Comparison of ENCODE assay signal across 8 cellular contexts in the genomic region with DNA sequence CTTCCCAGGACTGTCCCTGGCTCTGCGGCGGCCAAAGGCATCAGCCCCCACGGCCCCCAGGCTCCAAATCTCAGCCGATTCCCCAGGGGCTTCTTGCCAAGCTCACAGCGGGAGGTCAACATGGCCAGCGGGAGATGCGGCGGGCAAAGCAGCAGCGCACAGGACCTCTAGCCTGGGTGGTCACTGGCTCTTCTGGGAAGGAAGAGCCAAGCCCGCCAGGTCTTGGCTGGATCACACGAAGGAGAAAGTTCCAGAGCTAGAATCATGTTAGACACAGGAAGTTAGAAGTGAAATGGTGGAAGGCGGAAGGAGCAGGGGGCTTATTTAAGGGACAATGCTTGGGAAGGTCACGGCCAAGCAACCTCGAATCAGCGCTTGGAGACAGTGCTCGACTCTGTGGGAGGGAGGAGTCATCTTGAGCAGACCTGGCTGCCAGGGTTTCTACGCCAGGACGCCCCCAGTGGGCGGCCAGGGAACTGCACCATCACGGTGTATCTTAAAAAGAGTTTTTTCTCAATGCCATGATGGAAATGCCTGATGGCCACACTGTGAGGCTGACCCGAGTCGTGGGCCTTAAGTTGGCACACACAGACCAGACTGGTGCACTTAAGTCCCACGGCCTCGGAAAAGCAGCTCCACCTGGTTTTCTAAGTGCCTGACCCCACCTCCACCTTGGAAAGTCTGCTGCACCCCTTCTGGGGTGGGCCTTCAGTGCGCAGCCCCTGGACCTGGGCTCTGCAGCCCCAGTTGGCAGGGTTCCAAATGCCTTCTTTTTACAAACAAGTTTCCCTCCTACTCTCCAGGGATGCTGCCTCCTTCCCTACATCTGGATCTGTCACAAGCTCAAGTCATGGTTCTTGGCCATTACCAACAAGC. TPM values are rescaled to one million over a fixed set of nuclear protein-coding genes. Genes with fewer than 3 reads are reported as not detected.
DNase-seq lines count a peak whose midpoint lies in the region; ATAC-seq and TF ChIP-seq lines count a peak whose summit lies in the region.

No MANE protein-coding gene starts in this region.

- ATAC-seq in GM18868 (IDR thresholded peaks at IDR 0.05; ENCODE audit: unreplicated experiment), result no peak

- 34 to 45% methylated on average over 11 to 19 of the region's 25 CpGs for WGBS in esophagus squamous epithelium, 2 donors

- H3K9me2 ChIP-seq in OCI-LY7 (ENCODE audit: insufficient read depth, low read length), result no peaks in the 10 kb centered on the region

- H3K36me3 ChIP-seq in HAP-1 (replicated peaks) (peaks cover 25% of the 10 kb centered on the region), OCI-LY7 (ENCODE audit: insufficient read depth, low read length) (peaks cover 11% of the 10 kb centered on the region; the same call in 1 of the 2 replicates), esophagus squamous epithelium (peaks cover 15 to 85% (median 27%) of the 10 kb centered on the region in 3 donors)

- H3K36me3 Mint-ChIP-seq in nephron (ENCODE audit: low read depth), result peaks cover 21% of the 10 kb centered on the region

- DNase-seq in AML-193 (lab: John Stamatoyannopoulos, UW), result peak; percentile 35 to 44
- peak; percentile 65 to 90 for DNase-seq in HAP-1 (ENCODE audit: low spot score in 2 of 2)
- peak; percentile 75 for DNase-seq in OCI-LY7 (ENCODE audit: low spot score)
- DNase-seq in activated T-cell treated with anti-CD3 and anti-CD28 coated beads, Interleukin-2, amount 50 U/mL, for 1 hour, result peak; percentile 82
- no peak for DNase-seq in esophagus squamous epithelium (lab: John Stamatoyannopoulos, UW)
- DNase-seq in stimulated activated naive CD4-positive, alpha-beta T cell (lab: John Stamatoyannopoulos, UW), result peak; percentile 41 to 73 (median 66)

- POLR2A ChIA-PET in OCI-LY7 (lab: Charles Lee), result no interaction called here

- no peaks in the 10 kb centered on the region for H3K79me2 ChIP-seq in OCI-LY7 (ENCODE audit: insufficient read depth, low read depth, low read length)

- H3K4me2 ChIP-seq in OCI-LY7 (ENCODE audit: low read length), result no peak overlapping the region

- in situ Hi-C loops in HAP-1 (cut with MboI; ENCODE audit: low sequenced_read_pairs), result loop anchor here (5.0 kb wide), 1 partner anchor 311 kb away; no protein-coding TSS in a partner anchor

- intact Hi-C loops in OCI-LY7 (cut with micrococcal nuclease; ENCODE audit: unreplicated experiment) (loop anchor here (1.0 kb wide), 1 partner anchor 26 kb away; no protein-coding TSS in a partner anchor), esophagus squamous epithelium (cut with DNase I) (loop anchor here (5.0 kb wide), 1 partner anchor 316 kb away; no protein-coding TSS in a partner anchor)

- H3K9me3 ChIP-seq in HAP-1, result no peaks in the 10 kb centered on the region
- H3K9me3 ChIP-seq in OCI-LY7 (ENCODE audit: low read length), result no peaks in the 10 kb centered on the region
- no peaks in the 10 kb centered on the region for H3K9me3 ChIP-seq in esophagus squamous epithelium

- no peak overlapping the region for H2AFZ ChIP-seq in OCI-LY7 (ENCODE audit: low read length)

- BruUV-seq in OCI-LY7 (replicated peaks; lab: Mats Ljungman, UMichigan), result no TSS peak

- peaks cover 6% of the 10 kb centered on the region for H3K4me1 Mint-ChIP-seq in nephron

- H3K27me3 Mint-ChIP-seq in nephron (ENCODE audit: low read depth), result no peaks in the 10 kb centered on the region

- H3K4me3 Mint-ChIP-seq in nephron, result no peak overlapping the region

- CTCF ChIA-PET in OCI-LY7 (lab: Charles Lee; ENCODE audit: unreplicated experiment), result interaction anchor here (0.6 kb wide), 2 partner anchors 24 to 342 kb away, joined by 4 read pairs; no protein-coding TSS in a partner anchor

- peak overlapping the region; percentile 36 to 88 (median 37) for H3K27ac Mint-ChIP-seq in nephron

- no peak overlapping the region for H3K27ac ChIP-seq in OCI-LY7 (ENCODE audit: low read depth, low read length, poor library complexity, severe bottlenecking)
- peak overlapping the region in 3 of 4 donors; percentile 45 to 53 (median 45) for H3K27ac ChIP-seq in esophagus squamous epithelium

- no peaks in the 10 kb centered on the region for H3K9me3 Mint-ChIP-seq in nephron

- H3K4me3 ChIP-seq in HAP-1 (no peak overlapping the region), OCI-LY7 (ENCODE audit: low read depth, low read length, poor library complexity, severe bottlenecking) (no peak overlapping the region), esophagus squamous epithelium (no peak overlapping the region)

- no peaks in the 10 kb centered on the region for H3K4me1 ChIP-seq in HAP-1
- H3K4me1 ChIP-seq in OCI-LY7 (ENCODE audit: insufficient read depth, low read length, poor library complexity, severe bottlenecking), result no peaks in the 10 kb centered on the region
- H3K4me1 ChIP-seq in esophagus squamous epithelium, result peaks cover 0 to 50% (median 14%) of the 10 kb centered on the region in 3 donors

- TF ChIP-seq POLR2A in esophagus squamous epithelium (IDR thresholded peaks at IDR 0.05), result no peak

- no peaks in the 10 kb centered on the region for H4K20me1 ChIP-seq in OCI-LY7 (ENCODE audit: insufficient read depth, low read length)

- TF ChIP-seq CTCF in OCI-LY7 (conservative IDR thresholded peaks at IDR 0.05; ENCODE audit: low read length) (peak; percentile 88), esophagus squamous epithelium (IDR thresholded peaks at IDR 0.05) (peak; percentile 76 to 94 (median 85)), nephron (IDR thresholded peaks at IDR 0.05; ENCODE audit: unreplicated experiment in 3 of 3) (peak; percentile 88 to 93 (median 89))

- H3K27me3 ChIP-seq in HAP-1 (ENCODE audit: low read depth) (no peaks in the 10 kb centered on the region), esophagus squamous epithelium (no peaks in the 10 kb centered on the region)

RNA-seq across cellular contexts. Expression of a gene that starts 29.3 kb away (rescaled TPM):
- 14.0 and 14.9 TPM in 2 replicates for total RNA-seq in OCI-LY7 (2014; rRNA removed; shearing (Covaris generic))
- total RNA-seq in OCI-LY7 (2022) (18.9 and 21.0 TPM in 2 replicates), esophagus squamous epithelium (10 to 100 TPM in 2 of 4 donors, 1 to 10 TPM in 2; 6.8 to 14.3 (median 10.3) TPM)

RNA-seq across cellular contexts. Expression of a gene that starts 29.5 kb away (rescaled TPM):
- 53.9 and 75.2 TPM in 2 replicates for total RNA-seq in OCI-LY7 (2014; rRNA removed; shearing (Covaris generic))
- total RNA-seq in OCI-LY7 (2022) (54.2 and 59.1 TPM in 2 replicates), esophagus squamous epithelium (10 to 100 TPM; 57.7 to 93.4 (median 70.3) TPM)

RNA-seq across cellular contexts. Expression of a gene that starts 52.9 kb away (rescaled TPM):
- 0.90 and 1.2 TPM in 2 replicates for total RNA-seq in OCI-LY7 (2014; rRNA removed; shearing (Covaris generic))
- 2.0 and 2.6 TPM in 2 replicates for total RNA-seq in OCI-LY7 (2022)
- total RNA-seq in esophagus squamous epithelium, result 1 to 10 TPM in 3 of 4 donors, under 1 TPM in 1; 0.50 to 2.4 (median 2.0) TPM
